Comparison of ENCODE assay signal across 15 cellular contexts in the genomic region with DNA sequence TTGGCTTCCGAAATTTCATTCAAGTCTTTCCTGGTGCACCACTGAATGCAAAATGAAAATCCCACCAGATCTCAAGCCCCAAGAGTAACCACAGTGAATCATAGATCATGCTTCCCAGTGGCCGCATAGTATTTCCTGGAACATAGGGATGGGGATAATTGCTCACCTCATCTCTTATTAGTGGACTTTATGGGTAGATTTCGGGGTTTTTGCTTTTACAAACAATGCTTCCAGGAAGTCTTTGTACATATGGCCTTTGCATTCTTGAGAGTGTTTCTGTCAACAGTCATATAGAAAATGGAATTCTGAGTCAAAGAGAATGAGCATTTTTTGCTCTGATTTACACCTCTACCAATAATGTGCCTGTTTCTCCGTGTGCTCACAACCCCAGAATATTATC. TPM values are rescaled to one million over a fixed set of nuclear protein-coding genes. Genes with fewer than 3 reads are reported as not detected.
DNase-seq lines count a peak whose midpoint lies in the region; ATAC-seq, FAIRE-seq and TF ChIP-seq lines count a peak whose summit lies in the region.
"Had no signal": no experiment of that assay in that cellular context is flagged by ENCODE, and none has a peak within 500 bp of the region (broad histone marks: within the 10 kb centered on the region; RNA-seq: fewer than 3 reads in every experiment).

No MANE protein-coding gene starts in this region.

- H2BK120ac ChIP-seq in neuronal stem cell (ENCODE audit: low read depth, low read length), result no peak overlapping the region

- no peak overlapping the region for H4K91ac ChIP-seq in neuronal stem cell (ENCODE audit: low read depth, low read length, poor library complexity)

- WGBS in A549 (ENCODE audit: missing lambda C conversion rate), result 52% methylated on average over 4 of the region's 4 CpGs
- WGBS in neuronal stem cell (ENCODE audit: extremely low coverage in 2 of 2, insufficient read length in 2 of 2, insufficient replicate concordance in 1 of 2), 2 donors, result no CpG with 5 or more reads among the region's 4 CpGs

- POLR2A ChIA-PET in A549 (lab: Yijun Ruan, JAX), result no interaction called here
- POLR2A ChIA-PET in endothelial cell of umbilical vein (lab: Charles Lee), result no interaction called here

- H3K79me2 ChIP-seq in endothelial cell of umbilical vein (ENCODE audit: control insufficient read depth, insufficient read depth, low read length), result no peaks in the 10 kb centered on the region

- FAIRE-seq in A549 (lab: Jason Lieb, UNC) (no peak), endothelial cell of umbilical vein (lab: Jason Lieb, UNC) (no peak)

- no peaks in the 10 kb centered on the region for H4K20me1 ChIP-seq in endothelial cell of umbilical vein (replicated peaks; ENCODE audit: control insufficient read depth, extremely low read depth, insufficient read depth, low read length)
- H4K20me1 ChIP-seq: BLaER1 had no signal

- no peak for DNase-seq in A549 (ENCODE audit: low read depth in 1 of 2, low spot score in 1 of 2)
- DNase-seq in GM03348 (ENCODE audit: low spot score), result peak; percentile 22
- peak; percentile 13 for DNase-seq in NB4 (ENCODE audit: low read depth)
- DNase-seq in endothelial cell of umbilical vein (ENCODE audit: low read depth, low spot score), result peak; percentile 15
- no peak for DNase-seq in foreskin melanocyte
- no peak for DNase-seq in neuronal stem cell (ENCODE audit: low spot score)
- DNase-seq: sigmoid colon had no signal

- peak overlapping the region; percentile 30 for H2AFZ ChIP-seq in endothelial cell of umbilical vein (ENCODE audit: low read depth, low read length)
- no peak overlapping the region for H2AFZ ChIP-seq in neuronal stem cell (ENCODE audit: low read length)

- no peaks in the 10 kb centered on the region for H3K27me3 ChIP-seq in endothelial cell of umbilical vein (ENCODE audit: control insufficient read depth in 2 of 2, insufficient read depth in 2 of 2, low read length in 2 of 2)
- no peaks in the 10 kb centered on the region for H3K27me3 ChIP-seq in neuronal stem cell (ENCODE audit: control insufficient read depth in 3 of 3, insufficient read depth in 3 of 3, low read depth in 1 of 3, low read length in 3 of 3)
- H3K27me3 ChIP-seq: BLaER1, sigmoid colon, upper lobe of right lung had no signal

- H3K36me3 ChIP-seq in endothelial cell of umbilical vein (ENCODE audit: control insufficient read depth in 2 of 2, extremely low read depth in 1 of 2, insufficient read depth in 2 of 2, low read length in 2 of 2) (no peaks in the 10 kb centered on the region), neuronal stem cell (replicated peaks in 1 of 2; ENCODE audit: control insufficient read depth in 2 of 2, insufficient read depth in 2 of 2, low read length in 2 of 2) (no peaks in the 10 kb centered on the region)
- H3K36me3 ChIP-seq: BLaER1, HAP-1, heart right ventricle, sigmoid colon, upper lobe of right lung had no signal

- dilution Hi-C loops in endothelial cell of umbilical vein (cut with MboI; ENCODE audit: extremely low pct_ligation_motif_present, low sequenced_read_pairs), result no loop called here

- intact Hi-C loops in endothelial cell of umbilical vein (cut with micrococcal nuclease), result loop anchor here (1.0 to 5.0 kb wide), 5 partner anchors 125 to 917 kb away; a partner anchor contains a TSS

- no peak overlapping the region for H3K18ac ChIP-seq in neuronal stem cell (ENCODE audit: low read length)

- H3K27ac ChIP-seq in A549, result peak overlapping the region in 1 of 2 experiments; percentile 91; a peak in 4 of 6 replicates
- H3K27ac ChIP-seq in endothelial cell of umbilical vein (ENCODE audit: insufficient read depth, low read depth, low read length), result no peak overlapping the region
- H3K27ac ChIP-seq in neuronal stem cell (replicated peaks; ENCODE audit: low read length), result no peak overlapping the region
- H3K27ac ChIP-seq: BLaER1, epithelial cell of prostate, heart right ventricle, sigmoid colon, upper lobe of right lung had no signal

- H3K9me3 ChIP-seq in A549 (no peaks in the 10 kb centered on the region), endothelial cell of umbilical vein (replicated peaks; ENCODE audit: control insufficient read depth, insufficient read depth, low read length) (no peaks in the 10 kb centered on the region), neuronal stem cell (replicated peaks in 1 of 2; ENCODE audit: control insufficient read depth in 2 of 2, insufficient read depth in 1 of 2, low read depth in 1 of 2, low read length in 2 of 2) (no peaks in the 10 kb centered on the region)
- H3K9me3 ChIP-seq: BLaER1, HAP-1, heart right ventricle, sigmoid colon, upper lobe of right lung had no signal

- no peak overlapping the region for H3K4ac ChIP-seq in neuronal stem cell (ENCODE audit: low read length)

- no peak overlapping the region for H4K8ac ChIP-seq in neuronal stem cell (ENCODE audit: low read depth, low read length)

- no peak for TF ChIP-seq CTCF in A549 (IDR thresholded peaks at IDR 0.05)
- no peak for TF ChIP-seq CTCF in NB4 (IDR thresholded peaks at IDR 0.05; ENCODE audit: low read depth, low read length)
- TF ChIP-seq CTCF in endothelial cell of umbilical vein (IDR thresholded peaks at IDR 0.05; ENCODE audit: extremely low read depth in 1 of 2, insufficient read depth in 1 of 2, low read depth in 1 of 2, low read length in 2 of 2), result no peak

- TF ChIP-seq RAD21 in A549 (conservative IDR thresholded peaks at IDR 0.05 in 1 of 2, IDR thresholded peaks at IDR 0.05 in 1 of 2), result no peak

- H2BK12ac ChIP-seq in neuronal stem cell (ENCODE audit: low read length), result no peak overlapping the region

- H3K9me1 ChIP-seq in endothelial cell of umbilical vein (replicated peaks; ENCODE audit: control insufficient read depth, extremely low read depth, insufficient read depth, low read length), result no peaks in the 10 kb centered on the region

- no peak overlapping the region for H2BK5ac ChIP-seq in neuronal stem cell (ENCODE audit: low read length)

- H3K4me3 ChIP-seq in A549 (no peak overlapping the region), NB4 (ENCODE audit: low read depth, low read length) (no peak overlapping the region), endothelial cell of umbilical vein (replicated peaks in 1 of 3; ENCODE audit: insufficient read depth in 1 of 3, low read depth in 1 of 3, low read length in 3 of 3) (no peak overlapping the region), neuronal stem cell (ENCODE audit: low read length in 2 of 2) (no peak overlapping the region)
- H3K4me3 ChIP-seq: BLaER1, HAP-1, heart right ventricle, sigmoid colon, upper lobe of right lung had no signal

- no peak overlapping the region for H2BK15ac ChIP-seq in neuronal stem cell (ENCODE audit: low read length)

- ATAC-seq in A549 (0 out of 6 replicates have a peak, but pooled peaks of 1 of the 2 experiments have one; percentile 4), GM21526 (IDR thresholded peaks at IDR 0.05; ENCODE audit: low FRiP score, unreplicated experiment) (no peak)

- TF ChIP-seq POLR2A in A549 (IDR thresholded peaks at IDR 0.05; ENCODE audit: low read length) (no peak), NB4 (IDR thresholded peaks at IDR 0.05; ENCODE audit: extremely low read depth, insufficient read length) (no peak), endothelial cell of umbilical vein (IDR thresholded peaks at IDR 0.05; ENCODE audit: low read depth, low read length) (no peak)

- H3K79me1 ChIP-seq in neuronal stem cell (ENCODE audit: low read depth, low read length), result no peaks in the 10 kb centered on the region

- H3K9ac ChIP-seq in endothelial cell of umbilical vein (replicated peaks; ENCODE audit: extremely low read depth, insufficient read depth, low read length) (no peak overlapping the region), neuronal stem cell (ENCODE audit: low read depth, low read length, poor library complexity) (no peak overlapping the region)
- H3K9ac ChIP-seq: BLaER1 had no signal

- no peak overlapping the region for H3K14ac ChIP-seq in neuronal stem cell (ENCODE audit: low read length)

- no peak overlapping the region for H2AK5ac ChIP-seq in neuronal stem cell (ENCODE audit: low read depth, low read length)

- no TSS peak for BruUV-seq in endothelial cell of umbilical vein (replicated peaks; lab: Mats Ljungman, UMichigan)

- H3K23ac ChIP-seq in neuronal stem cell (ENCODE audit: low read depth, low read length, poor library complexity), result no peak overlapping the region

- CTCF ChIA-PET in A549 (lab: Yijun Ruan, JAX) (interaction anchor here (1.2 to 1.9 kb wide), 8 partner anchors 28 to 322 kb away, joined by 3 to 9 read pairs (median 4); no protein-coding TSS in a partner anchor), endothelial cell of umbilical vein (lab: Charles Lee) (interaction anchor here (1.0 to 1.9 kb wide), 6 partner anchors 16 to 279 kb away, joined by 3 to 24 read pairs (median 16); no protein-coding TSS in a partner anchor)

- TF ChIP-seq EP300 in A549 (IDR thresholded peaks at IDR 0.05), result no peak

- H3K4me1 ChIP-seq in A549 (peaks cover 48% of the 10 kb centered on the region), endothelial cell of umbilical vein (ENCODE audit: control insufficient read depth, extremely low read depth, insufficient read depth, low read length) (peaks cover 15% of the 10 kb centered on the region), neuronal stem cell (ENCODE audit: control insufficient read depth in 2 of 2, insufficient read depth in 1 of 2, low read depth in 1 of 2, low read length in 2 of 2) (peaks cover 1 to 3% of the 10 kb centered on the region in 2 donors)
- H3K4me1 ChIP-seq: upper lobe of right lung had no signal

- H3K4me2 ChIP-seq in A549, result peak overlapping the region; percentile 52
- H3K4me2 ChIP-seq in endothelial cell of umbilical vein (ENCODE audit: insufficient read depth, low read length), result no peak overlapping the region
- H3K4me2 ChIP-seq in neuronal stem cell (ENCODE audit: insufficient read depth, low read length, poor library complexity, severe bottlenecking), result no peak overlapping the region

RNA-seq across cellular contexts. Expression of a gene that starts 53.4 kb away (rescaled TPM):
- not detected in 2 replicates for polyA plus RNA-seq in A549 (2011; rRNA removed)
- 0.01 TPM in 1 of 2 replicates, not detected in the other for polyA plus RNA-seq in A549 (2012; cell fraction: cytosol; rRNA removed)
- polyA plus RNA-seq in A549 (2012; cell fraction: nucleus; rRNA removed), result 0.02 TPM in 1 of 2 replicates, not detected in the other
- polyA plus RNA-seq in A549 (2017; fragmentation: RNase III; extraction: RNeasy Plus Mini Kit Qiagen cat#74134 plus additional on column Dnase treatment), result 0.03 TPM in 1 of 3 replicates, not detected in the others
- not detected in 2 replicates for polyA minus RNA-seq in A549 (2011; rRNA and poly(A)+ RNA removed)
- total RNA-seq in endothelial cell of umbilical vein, result not detected in 2 replicates
- 0.23 TPM in 1 of 2 replicates, not detected in the other for polyA plus RNA-seq in endothelial cell of umbilical vein
- not detected in 2 replicates for polyA plus RNA-seq in endothelial cell of umbilical vein (2011; cell fraction: cytosol; rRNA removed)
- not detected in 2 replicates for polyA plus RNA-seq in endothelial cell of umbilical vein (2011; cell fraction: nucleus; rRNA removed)
- not detected in 2 replicates for polyA plus RNA-seq in endothelial cell of umbilical vein (2012)
- not detected in 2 replicates for polyA minus RNA-seq in endothelial cell of umbilical vein
- polyA minus RNA-seq in endothelial cell of umbilical vein (2011; cell fraction: cytosol; rRNA and poly(A)+ RNA removed), result not detected
- not detected in 2 replicates for polyA minus RNA-seq in endothelial cell of umbilical vein (2011; cell fraction: nucleus; rRNA and poly(A)+ RNA removed)
- polyA plus RNA-seq in neuronal stem cell (2013, experiment 1 of 2), result 0.03 TPM
- 0.03 TPM for polyA plus RNA-seq in neuronal stem cell (2013, experiment 2 of 2)
- total RNA-seq: cerebellum, heart right ventricle, kidney epithelial cell, upper lobe of right lung had no signal
- polyA plus RNA-seq: heart right ventricle had no signal

Comparison
In these comparisons a context has a peak if more than half of its experiments do, and no peak if none do; other contexts are left out.
1. DNase-seq: peak in GM03348 (single experiment), NB4 (single experiment) and endothelial cell of umbilical vein (single experiment); none in A549 (0 of 2), foreskin melanocyte (single experiment) and neuronal stem cell (single experiment).